In the genomic region with DNA sequence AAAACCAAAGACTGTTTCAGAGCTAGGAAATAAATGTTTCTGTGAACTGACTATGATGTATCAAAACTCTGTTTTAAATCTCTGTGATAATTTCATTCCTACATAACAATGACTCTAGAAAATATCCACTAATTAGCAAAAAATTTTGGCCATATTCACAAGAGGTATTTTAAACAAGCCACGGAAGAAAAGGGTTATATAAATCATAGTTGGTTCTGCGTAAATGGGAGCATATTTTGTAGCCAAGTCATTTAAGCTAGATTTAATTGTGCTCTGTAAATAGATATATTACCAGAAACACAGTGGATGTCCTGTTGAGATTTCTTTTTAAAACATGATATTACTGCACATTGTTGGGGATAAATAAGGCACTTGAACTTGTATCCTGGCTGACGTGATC, we compare ENCODE assay signal across 22 cellular contexts.
"Had no signal": no experiment of that assay in that cellular context is flagged by ENCODE, and none has a peak within 500 bp of the region (broad histone marks: within the 10 kb centered on the region; RNA-seq: fewer than 3 reads in every experiment).

No MANE protein-coding gene starts in this region.

- ATAC-seq: activated T-helper 17 cell treated with anti-CD3 and anti-CD28 coated beads, Interleukin-2, amount 50 U/mL, for 72 hours; PC-3 had no signal

- H3K9me3 Mint-ChIP-seq: activated CD4-positive, alpha-beta memory T cell treated with anti-CD3 and anti-CD28 coated beads, Interleukin-2, amount 10 ng/mL, durations not matched to agents 7 days and 5 days; activated naive CD4-positive, alpha-beta T cell treated with anti-CD3 and anti-CD28 coated beads for 36 hours; activated T-helper 17 cell treated with anti-CD3 and anti-CD28 coated beads, Interleukin-2, amount 50 U/mL, for 72 hours had no signal

- H3K27me3 Mint-ChIP-seq: activated CD4-positive, alpha-beta memory T cell treated with anti-CD3 and anti-CD28 coated beads, Interleukin-2, amount 10 ng/mL, durations not matched to agents 7 days and 5 days; activated naive CD8-positive, alpha-beta T cell; activated T-helper 17 cell treated with anti-CD3 and anti-CD28 coated beads, Interleukin-2, amount 50 U/mL, for 72 hours had no signal

- H3K4me3 Mint-ChIP-seq: activated CD4-positive, alpha-beta memory T cell treated with anti-CD3 and anti-CD28 coated beads, Interleukin-2, amount 10 ng/mL, durations not matched to agents 7 days and 5 days; activated naive CD4-positive, alpha-beta T cell treated with anti-CD3 and anti-CD28 coated beads for 36 hours; activated naive CD8-positive, alpha-beta T cell; activated T-helper 17 cell treated with anti-CD3 and anti-CD28 coated beads, Interleukin-2, amount 50 U/mL, for 72 hours had no signal

- H3K27ac Mint-ChIP-seq: activated CD4-positive, alpha-beta memory T cell treated with anti-CD3 and anti-CD28 coated beads, Interleukin-2, amount 10 ng/mL, durations not matched to agents 7 days and 5 days; activated naive CD4-positive, alpha-beta T cell treated with anti-CD3 and anti-CD28 coated beads for 36 hours; activated naive CD8-positive, alpha-beta T cell; activated T-helper 17 cell treated with anti-CD3 and anti-CD28 coated beads, Interleukin-2, amount 50 U/mL, for 72 hours had no signal

- H3K36me3 Mint-ChIP-seq: activated naive CD8-positive, alpha-beta T cell had no signal

- DNase-seq: activated CD4-positive, alpha-beta memory T cell treated with anti-CD3 and anti-CD28 coated beads, Interleukin-2, amount 10 ng/mL, durations not matched to agents 7 days and 5 days; activated CD4-positive, alpha-beta T cell treated with anti-CD3 and anti-CD28 coated beads, Interleukin-2, amount 50 U/mL, for 1 hour; activated CD4-positive, CD25-positive, alpha-beta regulatory T cell; activated gamma-delta T cell; activated naive CD4-positive, alpha-beta T cell treated with anti-CD3 and anti-CD28 coated beads for 36 hours; activated T-cell treated with anti-CD3 and anti-CD28 coated beads for 4 hours; activated T-cell treated with anti-CD3 and anti-CD28 coated beads, Interleukin-2, amount 50 U/mL, for 48 hours; amygdala; cerebellar nuclear complex; MM.1S; NCI-H1105; NCI-H1436; NCI-H1694 treated with DMSO at 0.1 percent for 48 hours; NCI-H2029 treated with DMSO at 0.1 percent for 48 hours; NCI-H226; NCI-H526; PC-3; SHP77 treated with DMSO at 0.1 percent for 48 hours; T-helper 1 cell had no signal

- FAIRE-seq: RCC 7860 had no signal

- H3K4me1 Mint-ChIP-seq: activated CD4-positive, alpha-beta memory T cell treated with anti-CD3 and anti-CD28 coated beads, Interleukin-2, amount 10 ng/mL, durations not matched to agents 7 days and 5 days; activated T-helper 17 cell treated with anti-CD3 and anti-CD28 coated beads, Interleukin-2, amount 50 U/mL, for 72 hours had no signal
